8 cellular contexts compared by ENCODE assay signal in genomic region chr14:58427289-58428010, GRCh38. TPM values are rescaled to one million over a fixed set of nuclear protein-coding genes. Genes with fewer than 3 reads are reported as not detected.
DNase-seq lines count a peak whose midpoint lies in the region; ATAC-seq, FAIRE-seq and TF ChIP-seq lines count a peak whose summit lies in the region.

TSS of gene KIAA0586 (plus strand) at chr14:58427719. CDS start at chr14:58428265, 546 bp downstream.
TSS of gene TIMM9 (minus strand) at chr14:58427531. CDS start at chr14:58411945, 15,586 bp downstream.

- H3K4me1 ChIP-seq in right atrium auricular region (peaks cover 0 to 28% of the 10 kb centered on the region in 2 donors), psoas muscle (peaks cover 23% of the 10 kb centered on the region)

- H3K27ac ChIP-seq in angular gyrus (ENCODE audit: low read depth, low read length) (peak within 1 kb of the TSS; percentile 89), right atrium auricular region (peak within 1 kb of the TSS; percentile 92 to 97), psoas muscle (peak within 1 kb of the TSS; percentile 98)

- no peak for TF ChIP-seq CTCF in right atrium auricular region (IDR thresholded peaks at IDR 0.05)
- TF ChIP-seq CTCF in psoas muscle (IDR thresholded peaks at IDR 0.05) = no peak

- DNase-seq in NCI-H187 (lab: John Stamatoyannopoulos, UW) (peak; percentile 96 to 99), T-helper 2 cell (peak; percentile 82 to 99 (median 95)), right atrium auricular region (ENCODE audit: low spot score) (peak; percentile 97), psoas muscle (peak; percentile 97 to 98), urothelium cell line (ENCODE audit: low spot score) (peak; percentile 99)

- peak within 1 kb of the TSS; percentile 85 to 87 for H3K4me3 ChIP-seq in right atrium auricular region
- peak within 1 kb of the TSS; percentile 88 for H3K4me3 ChIP-seq in psoas muscle

- H3K36me3 ChIP-seq in right atrium auricular region = peaks cover 19% of the 10 kb centered on the region
- H3K36me3 ChIP-seq in psoas muscle (ENCODE audit: insufficient read depth in 1 of 2, low read depth in 1 of 2) = peaks cover 0 to 54% of the 10 kb centered on the region in 2 donors

- no peaks in the 10 kb centered on the region for H3K9me3 ChIP-seq in right atrium auricular region
- no peaks in the 10 kb centered on the region for H3K9me3 ChIP-seq in psoas muscle

- ATAC-seq in GM18498 (IDR thresholded peaks at IDR 0.05; ENCODE audit: unreplicated experiment) = peak; percentile 91
- peak; percentile 85 for ATAC-seq in HG02938 (IDR thresholded peaks at IDR 0.05; ENCODE audit: unreplicated experiment)
- ATAC-seq in psoas muscle = peak; percentile 97 to 99 (median 98)

- intact Hi-C loops in psoas muscle (cut with DNase I) = loop anchor here in 1 of 2 donors (2.0 kb wide), 1 partner anchor 129 kb away; the partner anchor contains the start of gene ARID4A

- FAIRE-seq in urothelium cell line (lab: Jason Lieb, UNC) = peak; percentile 59

- H3K27me3 ChIP-seq in right atrium auricular region = no peaks in the 10 kb centered on the region
- no peaks in the 10 kb centered on the region for H3K27me3 ChIP-seq in psoas muscle (ENCODE audit: insufficient read depth in 3 of 3, low read length in 2 of 3)

- WGBS in psoas muscle, 3 donors = 0 to 1% (median 0%) methylated on average over 32 of the region's 32 CpGs

RNA-seq across cellular contexts. Expression of gene KIAA0586, which starts in this region (rescaled TPM):
- 10 to 100 TPM in 1 of 2 donors, 1 to 10 TPM in 1; 8.9 to 11.9 TPM for total RNA-seq in right atrium auricular region
- total RNA-seq in psoas muscle = 10 to 100 TPM in 1 of 4 donors, 1 to 10 TPM in 3; 5.0 to 14.2 (median 8.3) TPM
- polyA plus RNA-seq in psoas muscle = 1 to 10 TPM; 2.5 to 6.2 (median 2.6) TPM

RNA-seq across cellular contexts. Expression of gene TIMM9, which starts in this region (rescaled TPM):
- total RNA-seq in right atrium auricular region (10 to 100 TPM; 35.4 to 84.5 TPM), psoas muscle (10 to 100 TPM; 44.2 to 55.6 (median 50.2) TPM)
- polyA plus RNA-seq in psoas muscle = 10 to 100 TPM; 47.4 to 87.8 (median 66.0) TPM

Comparison
In these comparisons a context has a peak if more than half of its experiments do, and no peak if none do; other contexts are left out.
1. Peak in every context shown above with its lines: DNase-seq, ATAC-seq, H3K4me3 ChIP-seq and H3K27ac ChIP-seq.